1 cellular context compared by ENCODE assay signal in genomic region chr1:60959701-60960100, GRCh38.
TF ChIP-seq lines count a peak whose summit lies in the region.

No MANE protein-coding gene starts in this region.

TF ChIP-seq in GM23338, 12 proteins besides CTCF, POLR2A, EP300 and RAD21 (continued from another document):
- TF ChIP-seq, protein P1, sequence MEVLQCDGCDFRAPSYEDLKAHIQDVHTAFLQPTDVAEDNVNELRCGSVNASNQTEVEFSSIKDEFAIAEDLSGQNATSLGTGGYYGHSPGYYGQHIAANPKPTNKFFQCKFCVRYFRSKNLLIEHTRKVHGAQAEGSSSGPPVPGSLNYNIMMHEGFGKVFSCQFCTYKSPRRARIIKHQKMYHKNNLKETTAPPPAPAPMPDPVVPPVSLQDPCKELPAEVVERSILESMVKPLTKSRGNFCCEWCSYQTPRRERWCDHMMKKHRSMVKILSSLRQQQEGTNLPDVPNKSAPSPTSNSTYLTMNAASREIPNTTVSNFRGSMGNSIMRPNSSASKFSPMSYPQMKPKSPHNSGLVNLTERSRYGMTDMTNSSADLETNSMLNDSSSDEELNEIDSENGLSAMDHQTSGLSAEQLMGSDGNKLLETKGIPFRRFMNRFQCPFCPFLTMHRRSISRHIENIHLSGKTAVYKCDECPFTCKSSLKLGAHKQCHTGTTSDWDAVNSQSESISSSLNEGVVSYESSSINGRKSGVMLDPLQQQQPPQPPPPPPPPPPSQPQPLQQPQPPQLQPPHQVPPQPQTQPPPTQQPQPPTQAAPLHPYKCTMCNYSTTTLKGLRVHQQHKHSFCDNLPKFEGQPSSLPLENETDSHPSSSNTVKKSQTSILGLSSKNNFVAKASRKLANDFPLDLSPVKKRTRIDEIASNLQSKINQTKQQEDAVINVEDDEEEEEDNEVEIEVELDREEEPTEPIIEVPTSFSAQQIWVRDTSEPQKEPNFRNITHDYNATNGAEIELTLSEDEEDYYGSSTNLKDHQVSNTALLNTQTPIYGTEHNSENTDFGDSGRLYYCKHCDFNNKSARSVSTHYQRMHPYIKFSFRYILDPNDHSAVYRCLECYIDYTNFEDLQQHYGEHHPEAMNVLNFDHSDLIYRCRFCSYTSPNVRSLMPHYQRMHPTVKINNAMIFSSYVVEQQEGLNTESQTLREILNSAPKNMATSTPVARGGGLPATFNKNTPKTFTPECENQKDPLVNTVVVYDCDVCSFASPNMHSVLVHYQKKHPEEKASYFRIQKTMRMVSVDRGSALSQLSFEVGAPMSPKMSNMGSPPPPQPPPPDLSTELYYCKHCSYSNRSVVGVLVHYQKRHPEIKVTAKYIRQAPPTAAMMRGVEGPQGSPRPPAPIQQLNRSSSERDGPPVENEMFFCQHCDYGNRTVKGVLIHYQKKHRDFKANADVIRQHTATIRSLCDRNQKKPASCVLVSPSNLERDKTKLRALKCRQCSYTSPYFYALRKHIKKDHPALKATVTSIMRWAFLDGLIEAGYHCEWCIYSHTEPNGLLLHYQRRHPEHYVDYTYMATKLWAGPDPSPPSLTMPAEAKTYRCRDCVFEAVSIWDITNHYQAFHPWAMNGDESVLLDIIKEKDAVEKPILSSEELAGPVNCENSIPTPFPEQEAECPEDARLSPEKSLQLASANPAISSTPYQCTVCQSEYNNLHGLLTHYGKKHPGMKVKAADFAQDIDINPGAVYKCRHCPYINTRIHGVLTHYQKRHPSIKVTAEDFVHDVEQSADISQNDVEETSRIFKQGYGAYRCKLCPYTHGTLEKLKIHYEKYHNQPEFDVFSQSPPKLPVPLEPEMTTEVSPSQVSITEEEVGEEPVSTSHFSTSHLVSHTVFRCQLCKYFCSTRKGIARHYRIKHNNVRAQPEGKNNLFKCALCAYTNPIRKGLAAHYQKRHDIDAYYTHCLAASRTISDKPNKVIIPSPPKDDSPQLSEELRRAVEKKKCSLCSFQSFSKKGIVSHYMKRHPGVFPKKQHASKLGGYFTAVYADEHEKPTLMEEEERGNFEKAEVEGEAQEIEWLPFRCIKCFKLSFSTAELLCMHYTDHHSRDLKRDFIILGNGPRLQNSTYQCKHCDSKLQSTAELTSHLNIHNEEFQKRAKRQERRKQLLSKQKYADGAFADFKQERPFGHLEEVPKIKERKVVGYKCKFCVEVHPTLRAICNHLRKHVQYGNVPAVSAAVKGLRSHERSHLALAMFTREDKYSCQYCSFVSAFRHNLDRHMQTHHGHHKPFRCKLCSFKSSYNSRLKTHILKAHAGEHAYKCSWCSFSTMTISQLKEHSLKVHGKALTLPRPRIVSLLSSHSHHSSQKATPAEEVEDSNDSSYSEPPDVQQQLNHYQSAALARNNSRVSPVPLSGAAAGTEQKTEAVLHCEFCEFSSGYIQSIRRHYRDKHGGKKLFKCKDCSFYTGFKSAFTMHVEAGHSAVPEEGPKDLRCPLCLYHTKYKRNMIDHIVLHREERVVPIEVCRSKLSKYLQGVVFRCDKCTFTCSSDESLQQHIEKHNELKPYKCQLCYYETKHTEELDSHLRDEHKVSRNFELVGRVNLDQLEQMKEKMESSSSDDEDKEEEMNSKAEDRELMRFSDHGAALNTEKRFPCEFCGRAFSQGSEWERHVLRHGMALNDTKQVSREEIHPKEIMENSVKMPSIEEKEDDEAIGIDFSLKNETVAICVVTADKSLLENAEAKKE (CRISPR knock-in tag; IDR thresholded peaks at IDR 0.05), result no peak
- TF ChIP-seq POLR2AphosphoS5 (IDR thresholded peaks at IDR 0.05; ENCODE audit: low read depth) (no peak), ETS1 (IDR thresholded peaks at IDR 0.05) (no peak), NANOG (IDR thresholded peaks at IDR 0.05; ENCODE audit: borderline replicate concordance) (no peak), EZH2phosphoT487 (IDR thresholded peaks at IDR 0.05; ENCODE audit: unreplicated experiment) (no peak), EZH2 (IDR thresholded peaks at IDR 0.05; ENCODE audit: low read depth, unreplicated experiment) (no peak), CREB1 (CRISPR knock-in tag; IDR thresholded peaks at IDR 0.05; ENCODE audit: low read depth) (no peak), JUNB (IDR thresholded peaks at IDR 0.05; ENCODE audit: unreplicated experiment) (no peak)
TF ChIP-seq in GM23338: peak in this region for 0.
